In the genomic region with DNA sequence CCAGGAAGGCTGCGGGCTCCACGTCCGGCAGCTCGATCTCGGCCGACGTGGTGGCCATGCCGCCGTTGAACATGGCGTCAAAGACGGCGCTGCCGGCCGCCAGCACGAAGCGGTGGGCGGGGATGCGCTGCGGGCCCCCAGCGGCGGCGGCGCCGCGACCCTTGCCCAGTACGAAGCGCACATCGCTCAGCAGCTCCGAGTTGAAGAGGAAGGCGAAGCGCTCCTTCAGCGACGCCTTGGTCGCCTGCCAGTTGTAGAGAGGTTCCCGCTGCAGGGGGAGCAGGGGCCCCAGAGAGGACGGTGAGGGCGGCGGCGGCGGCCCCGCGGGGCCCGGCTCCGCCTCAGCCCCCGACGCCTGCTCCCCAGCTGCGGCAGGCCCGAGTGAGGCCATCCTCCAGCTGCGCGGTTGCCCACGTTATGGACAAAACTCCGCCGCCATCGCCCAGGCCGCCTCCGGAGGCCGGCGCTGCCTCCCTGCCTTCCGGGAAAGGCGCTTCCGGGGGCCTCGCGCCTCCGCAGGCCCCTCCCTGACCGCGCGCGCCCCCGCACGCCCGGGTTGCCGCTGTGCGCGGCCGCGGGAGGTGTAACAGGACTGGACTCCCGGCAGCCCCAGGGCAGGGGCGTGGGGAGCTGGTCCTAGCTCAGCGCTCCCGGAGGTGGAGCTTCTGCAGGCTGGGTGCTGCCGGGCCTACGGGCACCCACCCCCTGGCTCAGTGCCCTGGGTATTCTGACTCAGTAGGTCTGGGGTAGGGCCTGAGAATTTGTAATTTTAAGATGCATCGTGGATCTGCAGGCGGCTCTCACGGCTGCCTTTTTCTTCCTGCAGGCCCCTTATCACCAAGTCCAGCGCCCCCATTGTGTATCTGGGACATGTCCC, we compare ENCODE assay signal across 1 cellular context.
TF ChIP-seq lines count a peak whose summit lies in the region.

A gene (minus strand): TSS at position 492 of the 877 bp plus-strand sequence. CDS start 101 bp downstream, at position 391.

TF ChIP-seq in WTC11, 78 proteins besides CTCF, POLR2A, EP300 and RAD21 (continued from another document):
- TF ChIP-seq, protein P1, sequence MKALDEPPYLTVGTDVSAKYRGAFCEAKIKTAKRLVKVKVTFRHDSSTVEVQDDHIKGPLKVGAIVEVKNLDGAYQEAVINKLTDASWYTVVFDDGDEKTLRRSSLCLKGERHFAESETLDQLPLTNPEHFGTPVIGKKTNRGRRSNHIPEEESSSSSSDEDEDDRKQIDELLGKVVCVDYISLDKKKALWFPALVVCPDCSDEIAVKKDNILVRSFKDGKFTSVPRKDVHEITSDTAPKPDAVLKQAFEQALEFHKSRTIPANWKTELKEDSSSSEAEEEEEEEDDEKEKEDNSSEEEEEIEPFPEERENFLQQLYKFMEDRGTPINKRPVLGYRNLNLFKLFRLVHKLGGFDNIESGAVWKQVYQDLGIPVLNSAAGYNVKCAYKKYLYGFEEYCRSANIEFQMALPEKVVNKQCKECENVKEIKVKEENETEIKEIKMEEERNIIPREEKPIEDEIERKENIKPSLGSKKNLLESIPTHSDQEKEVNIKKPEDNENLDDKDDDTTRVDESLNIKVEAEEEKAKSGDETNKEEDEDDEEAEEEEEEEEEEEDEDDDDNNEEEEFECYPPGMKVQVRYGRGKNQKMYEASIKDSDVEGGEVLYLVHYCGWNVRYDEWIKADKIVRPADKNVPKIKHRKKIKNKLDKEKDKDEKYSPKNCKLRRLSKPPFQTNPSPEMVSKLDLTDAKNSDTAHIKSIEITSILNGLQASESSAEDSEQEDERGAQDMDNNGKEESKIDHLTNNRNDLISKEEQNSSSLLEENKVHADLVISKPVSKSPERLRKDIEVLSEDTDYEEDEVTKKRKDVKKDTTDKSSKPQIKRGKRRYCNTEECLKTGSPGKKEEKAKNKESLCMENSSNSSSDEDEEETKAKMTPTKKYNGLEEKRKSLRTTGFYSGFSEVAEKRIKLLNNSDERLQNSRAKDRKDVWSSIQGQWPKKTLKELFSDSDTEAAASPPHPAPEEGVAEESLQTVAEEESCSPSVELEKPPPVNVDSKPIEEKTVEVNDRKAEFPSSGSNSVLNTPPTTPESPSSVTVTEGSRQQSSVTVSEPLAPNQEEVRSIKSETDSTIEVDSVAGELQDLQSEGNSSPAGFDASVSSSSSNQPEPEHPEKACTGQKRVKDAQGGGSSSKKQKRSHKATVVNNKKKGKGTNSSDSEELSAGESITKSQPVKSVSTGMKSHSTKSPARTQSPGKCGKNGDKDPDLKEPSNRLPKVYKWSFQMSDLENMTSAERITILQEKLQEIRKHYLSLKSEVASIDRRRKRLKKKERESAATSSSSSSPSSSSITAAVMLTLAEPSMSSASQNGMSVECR (CRISPR knock-in tag; IDR thresholded peaks at IDR 0.05; ENCODE audit: borderline replicate concordance), result 0 out of 2 replicates have a peak, but pooled peaks have one; percentile 55
- no peak for TF ChIP-seq ZNF671 (CRISPR knock-in tag; IDR thresholded peaks at IDR 0.05)
- TF ChIP-seq FOXK1 (CRISPR knock-in tag; IDR thresholded peaks at IDR 0.05), result peak; percentile 82
- peak; percentile 62; the same call in 1 of the 2 replicates for TF ChIP-seq JUN (CRISPR knock-in tag; IDR thresholded peaks at IDR 0.05)
- TF ChIP-seq, protein P2, sequence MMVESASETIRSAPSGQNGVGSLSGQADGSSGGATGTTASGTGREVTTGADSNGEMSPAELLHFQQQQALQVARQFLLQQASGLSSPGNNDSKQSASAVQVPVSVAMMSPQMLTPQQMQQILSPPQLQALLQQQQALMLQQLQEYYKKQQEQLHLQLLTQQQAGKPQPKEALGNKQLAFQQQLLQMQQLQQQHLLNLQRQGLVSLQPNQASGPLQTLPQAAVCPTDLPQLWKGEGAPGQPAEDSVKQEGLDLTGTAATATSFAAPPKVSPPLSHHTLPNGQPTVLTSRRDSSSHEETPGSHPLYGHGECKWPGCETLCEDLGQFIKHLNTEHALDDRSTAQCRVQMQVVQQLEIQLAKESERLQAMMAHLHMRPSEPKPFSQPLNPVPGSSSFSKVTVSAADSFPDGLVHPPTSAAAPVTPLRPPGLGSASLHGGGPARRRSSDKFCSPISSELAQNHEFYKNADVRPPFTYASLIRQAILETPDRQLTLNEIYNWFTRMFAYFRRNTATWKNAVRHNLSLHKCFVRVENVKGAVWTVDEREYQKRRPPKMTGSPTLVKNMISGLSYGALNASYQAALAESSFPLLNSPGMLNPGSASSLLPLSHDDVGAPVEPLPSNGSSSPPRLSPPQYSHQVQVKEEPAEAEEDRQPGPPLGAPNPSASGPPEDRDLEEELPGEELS (CRISPR knock-in tag; IDR thresholded peaks at IDR 0.05), result peak; percentile 84
- 0 out of 2 replicates have a peak, but pooled peaks have one; percentile 47 for TF ChIP-seq PRRX2 (CRISPR knock-in tag; IDR thresholded peaks at IDR 0.05)
- peak; percentile 98 for TF ChIP-seq ETV6 (CRISPR knock-in tag; IDR thresholded peaks at IDR 0.05)
- TF ChIP-seq OVOL2 (CRISPR knock-in tag; IDR thresholded peaks at IDR 0.05; ENCODE audit: borderline replicate concordance), result 0 out of 2 replicates have a peak, but pooled peaks have one; percentile 45
- no peak for TF ChIP-seq NFATC4 (CRISPR knock-in tag; IDR thresholded peaks at IDR 0.05)
- TF ChIP-seq, protein P3, sequence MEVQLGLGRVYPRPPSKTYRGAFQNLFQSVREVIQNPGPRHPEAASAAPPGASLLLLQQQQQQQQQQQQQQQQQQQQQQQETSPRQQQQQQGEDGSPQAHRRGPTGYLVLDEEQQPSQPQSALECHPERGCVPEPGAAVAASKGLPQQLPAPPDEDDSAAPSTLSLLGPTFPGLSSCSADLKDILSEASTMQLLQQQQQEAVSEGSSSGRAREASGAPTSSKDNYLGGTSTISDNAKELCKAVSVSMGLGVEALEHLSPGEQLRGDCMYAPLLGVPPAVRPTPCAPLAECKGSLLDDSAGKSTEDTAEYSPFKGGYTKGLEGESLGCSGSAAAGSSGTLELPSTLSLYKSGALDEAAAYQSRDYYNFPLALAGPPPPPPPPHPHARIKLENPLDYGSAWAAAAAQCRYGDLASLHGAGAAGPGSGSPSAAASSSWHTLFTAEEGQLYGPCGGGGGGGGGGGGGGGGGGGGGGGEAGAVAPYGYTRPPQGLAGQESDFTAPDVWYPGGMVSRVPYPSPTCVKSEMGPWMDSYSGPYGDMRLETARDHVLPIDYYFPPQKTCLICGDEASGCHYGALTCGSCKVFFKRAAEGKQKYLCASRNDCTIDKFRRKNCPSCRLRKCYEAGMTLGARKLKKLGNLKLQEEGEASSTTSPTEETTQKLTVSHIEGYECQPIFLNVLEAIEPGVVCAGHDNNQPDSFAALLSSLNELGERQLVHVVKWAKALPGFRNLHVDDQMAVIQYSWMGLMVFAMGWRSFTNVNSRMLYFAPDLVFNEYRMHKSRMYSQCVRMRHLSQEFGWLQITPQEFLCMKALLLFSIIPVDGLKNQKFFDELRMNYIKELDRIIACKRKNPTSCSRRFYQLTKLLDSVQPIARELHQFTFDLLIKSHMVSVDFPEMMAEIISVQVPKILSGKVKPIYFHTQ (CRISPR knock-in tag; IDR thresholded peaks at IDR 0.05), result no peak
- no peak for TF ChIP-seq FOXJ3 (CRISPR knock-in tag; IDR thresholded peaks at IDR 0.05; ENCODE audit: borderline replicate concordance)
- TF ChIP-seq, protein P4, sequence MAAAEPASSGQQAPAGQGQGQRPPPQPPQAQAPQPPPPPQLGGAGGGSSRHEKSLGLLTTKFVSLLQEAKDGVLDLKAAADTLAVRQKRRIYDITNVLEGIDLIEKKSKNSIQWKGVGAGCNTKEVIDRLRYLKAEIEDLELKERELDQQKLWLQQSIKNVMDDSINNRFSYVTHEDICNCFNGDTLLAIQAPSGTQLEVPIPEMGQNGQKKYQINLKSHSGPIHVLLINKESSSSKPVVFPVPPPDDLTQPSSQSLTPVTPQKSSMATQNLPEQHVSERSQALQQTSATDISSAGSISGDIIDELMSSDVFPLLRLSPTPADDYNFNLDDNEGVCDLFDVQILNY (CRISPR knock-in tag; IDR thresholded peaks at IDR 0.05), result peak; percentile 48; the same call in 1 of the 2 replicates
- TF ChIP-seq, protein P5, sequence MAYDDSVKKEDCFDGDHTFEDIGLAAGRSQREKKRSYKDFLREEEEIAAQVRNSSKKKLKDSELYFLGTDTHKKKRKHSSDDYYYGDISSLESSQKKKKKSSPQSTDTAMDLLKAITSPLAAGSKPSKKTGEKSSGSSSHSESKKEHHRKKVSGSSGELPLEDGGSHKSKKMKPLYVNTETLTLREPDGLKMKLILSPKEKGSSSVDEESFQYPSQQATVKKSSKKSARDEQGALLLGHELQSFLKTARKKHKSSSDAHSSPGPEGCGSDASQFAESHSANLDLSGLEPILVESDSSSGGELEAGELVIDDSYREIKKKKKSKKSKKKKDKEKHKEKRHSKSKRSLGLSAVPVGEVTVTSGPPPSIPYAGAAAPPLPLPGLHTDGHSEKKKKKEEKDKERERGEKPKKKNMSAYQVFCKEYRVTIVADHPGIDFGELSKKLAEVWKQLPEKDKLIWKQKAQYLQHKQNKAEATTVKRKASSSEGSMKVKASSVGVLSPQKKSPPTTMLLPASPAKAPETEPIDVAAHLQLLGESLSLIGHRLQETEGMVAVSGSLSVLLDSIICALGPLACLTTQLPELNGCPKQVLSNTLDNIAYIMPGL (CRISPR knock-in tag; IDR thresholded peaks at IDR 0.05), result peak; percentile 68; the same call in 1 of the 2 replicates
- TF ChIP-seq TEAD1 (CRISPR knock-in tag; IDR thresholded peaks at IDR 0.05), result peak; percentile 72; the same call in 1 of the 2 replicates
- TF ChIP-seq EMX1 (CRISPR knock-in tag; IDR thresholded peaks at IDR 0.05), result peak; percentile 84
- no peak for TF ChIP-seq CBFB (CRISPR knock-in tag; IDR thresholded peaks at IDR 0.05; ENCODE audit: low read depth)
- peak; percentile 77 for TF ChIP-seq ZNF423 (CRISPR knock-in tag; IDR thresholded peaks at IDR 0.05)
- TF ChIP-seq ZNF416 (CRISPR knock-in tag; IDR thresholded peaks at IDR 0.05), result 0 out of 2 replicates have a peak, but pooled peaks have one; percentile 35
- TF ChIP-seq RORB (CRISPR knock-in tag; IDR thresholded peaks at IDR 0.05), result no peak
- TF ChIP-seq, protein P6, sequence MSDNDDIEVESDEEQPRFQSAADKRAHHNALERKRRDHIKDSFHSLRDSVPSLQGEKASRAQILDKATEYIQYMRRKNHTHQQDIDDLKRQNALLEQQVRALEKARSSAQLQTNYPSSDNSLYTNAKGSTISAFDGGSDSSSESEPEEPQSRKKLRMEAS (CRISPR knock-in tag; IDR thresholded peaks at IDR 0.05), result peak; percentile 47; the same call in 1 of the 2 replicates
- peak; percentile 74 for TF ChIP-seq FOXP1 (CRISPR knock-in tag; IDR thresholded peaks at IDR 0.05; ENCODE audit: borderline replicate concordance)
- TF ChIP-seq, protein P7, sequence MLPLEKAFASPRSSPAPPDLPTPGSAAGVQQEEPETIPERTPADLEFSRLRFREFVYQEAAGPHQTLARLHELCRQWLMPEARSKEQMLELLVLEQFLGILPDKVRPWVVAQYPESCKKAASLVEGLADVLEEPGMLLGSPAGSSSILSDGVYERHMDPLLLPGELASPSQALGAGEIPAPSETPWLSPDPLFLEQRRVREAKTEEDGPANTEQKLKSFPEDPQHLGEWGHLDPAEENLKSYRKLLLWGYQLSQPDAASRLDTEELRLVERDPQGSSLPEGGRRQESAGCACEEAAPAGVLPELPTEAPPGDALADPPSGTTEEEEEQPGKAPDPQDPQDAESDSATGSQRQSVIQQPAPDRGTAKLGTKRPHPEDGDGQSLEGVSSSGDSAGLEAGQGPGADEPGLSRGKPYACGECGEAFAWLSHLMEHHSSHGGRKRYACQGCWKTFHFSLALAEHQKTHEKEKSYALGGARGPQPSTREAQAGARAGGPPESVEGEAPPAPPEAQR (CRISPR knock-in tag; IDR thresholded peaks at IDR 0.05), result no peak
- TF ChIP-seq, protein P8, sequence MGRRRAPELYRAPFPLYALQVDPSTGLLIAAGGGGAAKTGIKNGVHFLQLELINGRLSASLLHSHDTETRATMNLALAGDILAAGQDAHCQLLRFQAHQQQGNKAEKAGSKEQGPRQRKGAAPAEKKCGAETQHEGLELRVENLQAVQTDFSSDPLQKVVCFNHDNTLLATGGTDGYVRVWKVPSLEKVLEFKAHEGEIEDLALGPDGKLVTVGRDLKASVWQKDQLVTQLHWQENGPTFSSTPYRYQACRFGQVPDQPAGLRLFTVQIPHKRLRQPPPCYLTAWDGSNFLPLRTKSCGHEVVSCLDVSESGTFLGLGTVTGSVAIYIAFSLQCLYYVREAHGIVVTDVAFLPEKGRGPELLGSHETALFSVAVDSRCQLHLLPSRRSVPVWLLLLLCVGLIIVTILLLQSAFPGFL (CRISPR knock-in tag; IDR thresholded peaks at IDR 0.05; ENCODE audit: borderline replicate concordance), result 0 out of 2 replicates have a peak, but pooled peaks have one; percentile 21
